Comparison of ENCODE assay signal across 9 cellular contexts in the genomic region with DNA sequence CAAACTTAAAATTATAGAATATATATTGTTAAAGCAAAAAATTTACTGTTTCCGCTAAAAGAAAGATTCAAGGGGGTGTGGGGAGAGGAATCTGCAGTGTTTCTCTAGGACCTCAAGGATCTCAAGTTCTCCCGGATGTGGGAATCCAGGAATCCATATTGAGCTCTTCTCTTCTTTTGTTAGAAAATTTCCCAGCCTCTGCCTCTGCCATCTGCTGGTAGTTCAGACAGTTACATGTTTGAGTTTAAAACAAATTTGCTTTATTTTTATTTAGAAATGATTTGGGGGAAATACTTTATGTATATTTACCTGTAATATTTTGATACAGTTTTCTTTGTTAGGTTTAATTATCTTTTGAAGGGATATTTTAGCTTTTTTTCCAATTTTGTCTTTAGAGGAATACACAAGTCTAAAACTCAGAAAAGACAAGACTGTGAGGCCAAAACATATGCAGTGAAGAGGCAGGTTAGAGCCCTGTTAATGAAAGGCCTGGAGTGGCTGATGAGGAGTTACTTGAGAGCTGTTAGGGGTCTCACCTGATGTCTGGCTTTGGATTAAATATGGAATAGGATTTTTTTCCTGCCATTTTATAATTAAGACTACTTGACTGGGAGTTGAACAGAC.
DNase-seq lines count a peak whose midpoint lies in the region; ATAC-seq and TF ChIP-seq lines count a peak whose summit lies in the region.
"Had no signal": no experiment of that assay in that cellular context is flagged by ENCODE, and none has a peak within 500 bp of the region (broad histone marks: within the 10 kb centered on the region; RNA-seq: fewer than 3 reads in every experiment).

No MANE protein-coding gene starts in this region.

- H3K36me3 ChIP-seq in CD4-positive, alpha-beta memory T cell (ENCODE audit: insufficient read depth, low read length): no peaks in the 10 kb centered on the region

- POLR2A ChIA-PET in CD4-positive, alpha-beta memory T cell (lab: Charles Lee; ENCODE audit: partially characterized antibody): interaction anchor here (0.7 to 2.9 kb wide), 3 partner anchors 9 to 28 kb away, joined by 3 to 6 read pairs (median 3); no protein-coding TSS in a partner anchor

- DNase-seq in NCI-H510A treated with DMSO at 0.1 percent for 48 hours (lab: John Stamatoyannopoulos, UW) (peak; percentile 22), NCI-H510A (lab: John Stamatoyannopoulos, UW) (no peak), NCI-H524 (lab: John Stamatoyannopoulos, UW) (peak; percentile 69 to 78), epidermal melanocyte (ENCODE audit: insufficient read length, low spot score) (peak; percentile 57), retinal pigment epithelial cell (ENCODE audit: low read depth) (no peak), mucosa of gallbladder (ENCODE audit: low spot score) (no peak)
- no peak for DNase-seq in CD4-positive, alpha-beta memory T cell

- H3K9me3 Mint-ChIP-seq in CD4-positive, alpha-beta memory T cell: peaks cover 0 to 2% (median 0%) of the 10 kb centered on the region in 8 donors
- H3K9me3 Mint-ChIP-seq: activated naive CD4-positive, alpha-beta T cell treated with anti-CD3 and anti-CD28 coated beads, Interleukin-2, amount 50 U/mL, for 24 hours had no signal

- no peak for ATAC-seq in GM18505 (IDR thresholded peaks at IDR 0.05; ENCODE audit: unreplicated experiment)

- no peak overlapping the region for H3K4me3 Mint-ChIP-seq in CD4-positive, alpha-beta memory T cell
- H3K4me3 Mint-ChIP-seq: activated naive CD4-positive, alpha-beta T cell treated with anti-CD3 and anti-CD28 coated beads, Interleukin-2, amount 50 U/mL, for 24 hours had no signal

- H3K9me3 ChIP-seq in CD4-positive, alpha-beta memory T cell (ENCODE audit: control insufficient read depth in 1 of 2, low read length in 2 of 2): no peaks in the 10 kb centered on the region

- intact Hi-C loops in CD4-positive, alpha-beta memory T cell (cut with micrococcal nuclease): no loop called here

- CTCF ChIA-PET in CD4-positive, alpha-beta memory T cell (lab: Charles Lee; ENCODE audit: partially characterized antibody): interaction anchor here (1.1 to 2.5 kb wide), 7 partner anchors 9 to 228 kb away, joined by 3 to 12 read pairs (median 5); no protein-coding TSS in a partner anchor

- TF ChIP-seq POLR2A in GM18505 (IDR thresholded peaks at IDR 0.05; ENCODE audit: borderline replicate concordance, extremely low read depth, insufficient read depth, insufficient read length): no peak

- H3K27me3 Mint-ChIP-seq in CD4-positive, alpha-beta memory T cell: no peaks in the 10 kb centered on the region
- H3K27me3 Mint-ChIP-seq: activated naive CD4-positive, alpha-beta T cell treated with anti-CD3 and anti-CD28 coated beads, Interleukin-2, amount 50 U/mL, for 24 hours had no signal

- H3K4me1 ChIP-seq in CD4-positive, alpha-beta memory T cell (ENCODE audit: insufficient read depth, low read length): no peaks in the 10 kb centered on the region

- TF ChIP-seq CTCF in retinal pigment epithelial cell (conservative IDR thresholded peaks at IDR 0.05; ENCODE audit: low read depth, low read length): peak; percentile 77

- no peak overlapping the region for H3K27ac ChIP-seq in CD4-positive, alpha-beta memory T cell (ENCODE audit: low read depth, low read length)

- H3K27me3 ChIP-seq in CD4-positive, alpha-beta memory T cell (ENCODE audit: insufficient read depth, low read length): no peaks in the 10 kb centered on the region

- H3K4me3 ChIP-seq in retinal pigment epithelial cell (ENCODE audit: low read length): no peak overlapping the region
- no peak overlapping the region for H3K4me3 ChIP-seq in CD4-positive, alpha-beta memory T cell (ENCODE audit: low read length in 2 of 2)

- peaks cover 5 to 6% of the 10 kb centered on the region in 2 donors for H3K36me3 Mint-ChIP-seq in CD4-positive, alpha-beta memory T cell

- H3K4me1 Mint-ChIP-seq in CD4-positive, alpha-beta memory T cell: peaks cover 9 to 15% (median 12%) of the 10 kb centered on the region in 4 donors

- H3K27ac Mint-ChIP-seq in CD4-positive, alpha-beta memory T cell: no peak overlapping the region

Comparison
In these comparisons a context has a peak if more than half of its experiments do, and no peak if none do; other contexts are left out.
1. DNase-seq: peak in NCI-H510A treated with DMSO at 0.1 percent for 48 hours (single experiment), NCI-H524 (2 of 2) and epidermal melanocyte (single experiment); none in NCI-H510A (single experiment), retinal pigment epithelial cell (single experiment), mucosa of gallbladder (single experiment) and CD4-positive, alpha-beta memory T cell (0 of 5).